15 cellular contexts compared by ENCODE assay signal in the genomic region with DNA sequence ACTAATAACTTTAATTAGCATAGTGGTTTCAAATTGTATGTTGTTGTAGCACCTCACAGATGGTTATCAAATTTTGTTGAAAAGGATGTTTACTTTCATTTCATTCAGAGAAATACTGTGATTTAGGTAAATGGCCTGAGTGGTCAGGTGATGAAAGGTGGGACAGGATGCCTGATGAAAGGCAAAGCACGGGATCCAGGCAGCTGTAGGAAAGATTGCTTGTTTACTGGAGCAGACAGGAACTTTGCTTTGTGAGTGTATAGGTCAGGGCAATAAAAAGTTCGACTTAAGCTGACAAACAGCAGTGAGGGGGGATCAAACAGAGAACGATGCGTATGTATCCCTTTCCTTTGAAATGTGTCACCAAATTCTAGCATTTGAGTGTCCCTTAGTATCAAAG.
"Had no signal": no experiment of that assay in that cellular context is flagged by ENCODE, and none has a peak within 500 bp of the region (broad histone marks: within the 10 kb centered on the region; RNA-seq: fewer than 3 reads in every experiment).

No MANE protein-coding gene starts in this region.

- H3K36me3 ChIP-seq: ascending aorta, breast epithelium, lower lobe of right lung, ovary had no signal

- H3K27me3 ChIP-seq: ascending aorta, breast epithelium, ovary had no signal

- H3K9me3 ChIP-seq: ascending aorta, breast epithelium, lower lobe of right lung, ovary had no signal

- DNase-seq: activated CD4-positive, alpha-beta T cell treated with anti-CD3 and anti-CD28 coated beads, Interleukin-2, amount 50 U/mL, for 4 hours; activated CD4-positive, CD25-positive, alpha-beta regulatory T cell treated with anti-CD3 and anti-CD28 coated beads, Interleukin-2, amount 50 U/mL, for 72 hours; activated naive CD4-positive, alpha-beta T cell treated with anti-CD3 and anti-CD28 coated beads, Interleukin-2, amount 10 ng/mL, durations not matched to agents 7 days and 5 days; cerebellar nuclear complex; endodermal cell; kidney glomerular epithelial cell; lower lobe of right lung; ovary; T-cell; T-helper 9 cell had no signal

- H3K27ac ChIP-seq: ascending aorta, breast epithelium, lower lobe of right lung, ovary had no signal

- H3K27me3 Mint-ChIP-seq: activated naive CD4-positive, alpha-beta T cell treated with anti-CD3 and anti-CD28 coated beads, Interleukin-2, amount 10 ng/mL, durations not matched to agents 7 days and 5 days; dendritic cell treated with granulocyte-macrophage colony-stimulating factor and Interleukin-4, amounts not matched to agents 40 ng/mL and 50 ng/mL, for 4 days; T-cell had no signal

- H3K4me3 Mint-ChIP-seq: activated naive CD4-positive, alpha-beta T cell treated with anti-CD3 and anti-CD28 coated beads, Interleukin-2, amount 10 ng/mL, durations not matched to agents 7 days and 5 days; dendritic cell treated with granulocyte-macrophage colony-stimulating factor and Interleukin-4, amounts not matched to agents 40 ng/mL and 50 ng/mL, for 4 days; endodermal cell; mesothelial cell of epicardium; stimulated activated effector memory CD8-positive, alpha-beta T cell treated with anti-CD3 and anti-CD28 coated beads, Interleukin-12 subunit alpha, Interleukin-12 subunit beta, amount 100 ng/mL, for 72 hours; T-cell had no signal

- H3K4me1 Mint-ChIP-seq: activated naive CD4-positive, alpha-beta T cell treated with anti-CD3 and anti-CD28 coated beads, Interleukin-2, amount 10 ng/mL, durations not matched to agents 7 days and 5 days; mesothelial cell of epicardium; stimulated activated effector memory CD8-positive, alpha-beta T cell treated with anti-CD3 and anti-CD28 coated beads, Interleukin-12 subunit alpha, Interleukin-12 subunit beta, amount 100 ng/mL, for 72 hours had no signal

- H3K4me3 ChIP-seq: ascending aorta, breast epithelium, lower lobe of right lung, ovary had no signal

- H3K27ac Mint-ChIP-seq: activated naive CD4-positive, alpha-beta T cell treated with anti-CD3 and anti-CD28 coated beads, Interleukin-2, amount 10 ng/mL, durations not matched to agents 7 days and 5 days; dendritic cell treated with granulocyte-macrophage colony-stimulating factor and Interleukin-4, amounts not matched to agents 40 ng/mL and 50 ng/mL, for 4 days; mesothelial cell of epicardium; stimulated activated effector memory CD8-positive, alpha-beta T cell treated with anti-CD3 and anti-CD28 coated beads, Interleukin-12 subunit alpha, Interleukin-12 subunit beta, amount 100 ng/mL, for 72 hours; T-cell had no signal

- H3K36me3 Mint-ChIP-seq: activated naive CD4-positive, alpha-beta T cell treated with anti-CD3 and anti-CD28 coated beads, Interleukin-2, amount 10 ng/mL, durations not matched to agents 7 days and 5 days; stimulated activated effector memory CD8-positive, alpha-beta T cell treated with anti-CD3 and anti-CD28 coated beads, Interleukin-12 subunit alpha, Interleukin-12 subunit beta, amount 100 ng/mL, for 72 hours; T-cell had no signal

- H3K4me1 ChIP-seq: ascending aorta, breast epithelium had no signal

- ATAC-seq: lower lobe of right lung; stimulated activated effector memory CD8-positive, alpha-beta T cell treated with anti-CD3 and anti-CD28 coated beads, Interleukin-12 subunit alpha, Interleukin-12 subunit beta, amount 100 ng/mL, for 72 hours; T-cell had no signal

- H3K9me3 Mint-ChIP-seq: activated naive CD4-positive, alpha-beta T cell treated with anti-CD3 and anti-CD28 coated beads, Interleukin-2, amount 10 ng/mL, durations not matched to agents 7 days and 5 days; dendritic cell treated with granulocyte-macrophage colony-stimulating factor and Interleukin-4, amounts not matched to agents 40 ng/mL and 50 ng/mL, for 4 days; endodermal cell; stimulated activated effector memory CD8-positive, alpha-beta T cell treated with anti-CD3 and anti-CD28 coated beads, Interleukin-12 subunit alpha, Interleukin-12 subunit beta, amount 100 ng/mL, for 72 hours; T-cell had no signal
